1 cellular context compared by ENCODE assay signal in genomic region chr3:194736896-194737600, GRCh38.
TF ChIP-seq lines count a peak whose summit lies in the region.

No MANE protein-coding gene starts in this region.

TF ChIP-seq in GM23338, 12 proteins besides CTCF, POLR2A, EP300 and RAD21 (continued from another document):
- TF ChIP-seq ZNF462 (CRISPR knock-in tag; IDR thresholded peaks at IDR 0.05) (no peak), ZNF114 (CRISPR knock-in tag; IDR thresholded peaks at IDR 0.05) (no peak), JUNB (IDR thresholded peaks at IDR 0.05; ENCODE audit: unreplicated experiment) (no peak), ZNF331 (CRISPR knock-in tag; IDR thresholded peaks at IDR 0.05; ENCODE audit: low read depth) (no peak)
